ENCODE assay signal across 15 cellular contexts in the genomic region with DNA sequence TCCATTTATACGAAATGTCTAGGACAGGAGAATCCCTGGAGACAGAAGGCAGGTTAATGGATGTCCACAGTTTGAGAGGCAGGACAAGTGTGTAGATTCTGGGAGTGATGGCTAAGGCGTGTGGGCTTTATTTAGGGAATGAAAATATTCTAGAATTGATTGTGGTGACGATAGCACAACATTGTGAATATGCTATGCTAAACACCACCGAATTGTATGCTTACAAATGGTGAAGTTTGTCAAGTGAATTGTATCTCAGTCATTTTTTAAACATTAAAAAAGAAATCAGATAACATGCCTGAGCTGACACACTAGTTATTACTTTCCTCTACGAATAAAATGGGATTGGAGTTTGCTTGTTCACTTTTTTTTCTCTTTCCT. TPM values are rescaled to one million over a fixed set of nuclear protein-coding genes. Genes with fewer than 3 reads are reported as not detected.
A peak's percentile ranks its signal among the peaks of the same experiment; 100 is the strongest.
DNase-seq lines count a peak whose midpoint lies in the region; ATAC-seq, FAIRE-seq and TF ChIP-seq lines count a peak whose summit lies in the region.
"Had no signal": no experiment of that assay in that cellular context is flagged by ENCODE, and none has a peak within 500 bp of the region (broad histone marks: within the 10 kb centered on the region; RNA-seq: fewer than 3 reads in every experiment).

No MANE protein-coding gene starts in this region.

- TF ChIP-seq POLR2A in stomach (IDR thresholded peaks at IDR 0.05), result no peak
- TF ChIP-seq POLR2A in GM12892 (IDR thresholded peaks at IDR 0.05; ENCODE audit: low read depth, low read length), result no peak

- H3K27ac ChIP-seq in kidney (ENCODE audit: low read depth in 2 of 2, low read length in 2 of 2) (peak overlapping the region; percentile 88 to 90), stomach (peak overlapping the region; percentile 58 to 77 (median 67))
- H3K27ac ChIP-seq: ovary, upper lobe of left lung had no signal

- H3K4me1 Mint-ChIP-seq in activated CD8-positive, alpha-beta T cell treated with anti-CD3 and anti-CD28 coated beads, Interleukin-2, amount 10 ng/mL, durations not matched to agents 7 days and 5 days (ENCODE audit: low read depth), result peaks cover 15% of the 10 kb centered on the region
- H3K4me1 Mint-ChIP-seq in activated CD8-positive, alpha-beta T cell treated with anti-CD3 and anti-CD28 coated beads for 36 hours (ENCODE audit: low read depth), result peaks cover 8% of the 10 kb centered on the region
- H3K4me1 Mint-ChIP-seq in activated B cell treated with CpG ODN at 0.5 μM for 24 hours, result peaks cover 13% of the 10 kb centered on the region
- H3K4me1 Mint-ChIP-seq in glutamatergic neuron (ENCODE audit: low read depth, unreplicated experiment), result no peaks in the 10 kb centered on the region
- peaks cover 16% of the 10 kb centered on the region for H3K4me1 Mint-ChIP-seq in osteocyte (ENCODE audit: unreplicated experiment)

- H3K36me3 ChIP-seq in kidney (ENCODE audit: control insufficient read depth in 1 of 2, insufficient read depth in 2 of 2, low read length in 2 of 2), result peaks cover 17 to 18% of the 10 kb centered on the region in 2 donors
- H3K36me3 ChIP-seq in stomach, result peaks cover 20 to 53% (median 48%) of the 10 kb centered on the region in 4 donors
- H3K36me3 ChIP-seq: ovary had no signal

- TF ChIP-seq CTCF in activated CD8-positive, alpha-beta T cell treated with anti-CD3 and anti-CD28 coated beads for 36 hours (IDR thresholded peaks at IDR 0.05), result no peak
- TF ChIP-seq CTCF in activated B cell treated with CpG ODN at 0.5 μM for 24 hours (IDR thresholded peaks at IDR 0.05), result no peak
- no peak for TF ChIP-seq CTCF in kidney (IDR thresholded peaks at IDR 0.05; ENCODE audit: borderline replicate concordance, extremely low read depth, insufficient read depth)
- no peak for TF ChIP-seq CTCF in stomach (IDR thresholded peaks at IDR 0.05)
- no peak for TF ChIP-seq CTCF in glutamatergic neuron (IDR thresholded peaks at IDR 0.05; ENCODE audit: partially characterized antibody, unreplicated experiment)
- no peak for TF ChIP-seq CTCF in osteocyte (IDR thresholded peaks at IDR 0.05)

- no peak for DNase-seq in activated CD8-positive, alpha-beta T cell treated with anti-CD3 and anti-CD28 coated beads, Interleukin-2, amount 10 ng/mL, durations not matched to agents 7 days and 5 days
- no peak for DNase-seq in activated CD8-positive, alpha-beta T cell treated with anti-CD3 and anti-CD28 coated beads for 36 hours
- no peak for DNase-seq in activated B cell treated with CpG ODN at 0.5 μM for 24 hours
- DNase-seq in kidney, result no peak
- DNase-seq in stomach, result no peak
- no peak for DNase-seq in GM12892 (ENCODE audit: insufficient read length)
- no peak for DNase-seq in glutamatergic neuron
- no peak for DNase-seq in osteocyte (ENCODE audit: extremely low spot score, unreplicated experiment)
- DNase-seq: activated CD4-positive, alpha-beta T cell treated with anti-CD3 and anti-CD28 coated beads, Interleukin-2, amount 50 U/mL, for 48 hours; activated gamma-delta T cell treated with Interleukin-2 at 50 U/mL for 16 hours; IMR-90; ovary; SK-N-SH; upper lobe of left lung had no signal

- no peak for TF ChIP-seq EP300 in stomach (IDR thresholded peaks at IDR 0.05)

- no peak overlapping the region for H3K9ac ChIP-seq in kidney (ENCODE audit: low read length in 2 of 2)
- H3K9ac ChIP-seq: SK-N-SH had no signal

- no peak for FAIRE-seq in kidney (lab: Jason Lieb, UNC)
- FAIRE-seq in GM12892 (lab: Jason Lieb, UNC), result no peak

- H3K36me3 Mint-ChIP-seq in activated CD8-positive, alpha-beta T cell treated with anti-CD3 and anti-CD28 coated beads, Interleukin-2, amount 10 ng/mL, durations not matched to agents 7 days and 5 days (ENCODE audit: low read depth), result peaks cover 33% of the 10 kb centered on the region
- H3K36me3 Mint-ChIP-seq in activated CD8-positive, alpha-beta T cell treated with anti-CD3 and anti-CD28 coated beads for 36 hours (ENCODE audit: low read depth), result peaks cover 23% of the 10 kb centered on the region
- H3K36me3 Mint-ChIP-seq in activated B cell treated with CpG ODN at 0.5 μM for 24 hours (ENCODE audit: low read depth) (peaks cover 46% of the 10 kb centered on the region), glutamatergic neuron (ENCODE audit: unreplicated experiment) (peaks cover 7% of the 10 kb centered on the region), osteocyte (ENCODE audit: unreplicated experiment) (peaks cover 36% of the 10 kb centered on the region)

- POLR2A ChIA-PET in activated CD8-positive, alpha-beta T cell treated with anti-CD3 and anti-CD28 coated beads, Interleukin-2, amount 10 ng/mL, durations not matched to agents 7 days and 5 days (lab: Charles Lee), result interaction anchor here (0.6 kb wide), 1 partner anchor 14 kb away, joined by 3 read pairs; no protein-coding TSS in a partner anchor
- POLR2A ChIA-PET in activated CD8-positive, alpha-beta T cell treated with anti-CD3 and anti-CD28 coated beads for 36 hours (lab: Charles Lee), result interaction anchor here (1.4 to 1.6 kb wide), 2 partner anchors 18 to 103 kb away, joined by 3 read pairs; no protein-coding TSS in a partner anchor
- POLR2A ChIA-PET in activated B cell treated with CpG ODN at 0.5 μM for 24 hours (lab: Charles Lee), result interaction anchor here (2.1 kb wide), 1 partner anchor 49 kb away, joined by 6 read pairs; a partner anchor contains a TSS

- WGBS in stomach, 5 donors, result 45 to 59% (median 47%) methylated on average over 5 of the region's 5 CpGs

- no peaks in the 10 kb centered on the region for H3K9me3 Mint-ChIP-seq in activated CD8-positive, alpha-beta T cell treated with anti-CD3 and anti-CD28 coated beads, Interleukin-2, amount 10 ng/mL, durations not matched to agents 7 days and 5 days (ENCODE audit: insufficient read depth)
- no peaks in the 10 kb centered on the region for H3K9me3 Mint-ChIP-seq in activated CD8-positive, alpha-beta T cell treated with anti-CD3 and anti-CD28 coated beads for 36 hours
- no peaks in the 10 kb centered on the region for H3K9me3 Mint-ChIP-seq in activated B cell treated with CpG ODN at 0.5 μM for 24 hours
- H3K9me3 Mint-ChIP-seq in glutamatergic neuron (ENCODE audit: unreplicated experiment), result peaks cover 2% of the 10 kb centered on the region
- no peaks in the 10 kb centered on the region for H3K9me3 Mint-ChIP-seq in osteocyte (ENCODE audit: unreplicated experiment)

- no peaks in the 10 kb centered on the region for H3K9me3 ChIP-seq in kidney (ENCODE audit: control insufficient read depth in 1 of 2, low read length in 2 of 2)
- H3K9me3 ChIP-seq in stomach, result no peaks in the 10 kb centered on the region
- H3K9me3 ChIP-seq: ovary, SK-N-SH, upper lobe of left lung had no signal

- H3K27me3 Mint-ChIP-seq in activated CD8-positive, alpha-beta T cell treated with anti-CD3 and anti-CD28 coated beads, Interleukin-2, amount 10 ng/mL, durations not matched to agents 7 days and 5 days (ENCODE audit: low read depth), result no peaks in the 10 kb centered on the region
- H3K27me3 Mint-ChIP-seq in activated CD8-positive, alpha-beta T cell treated with anti-CD3 and anti-CD28 coated beads for 36 hours, result no peaks in the 10 kb centered on the region
- H3K27me3 Mint-ChIP-seq in activated B cell treated with CpG ODN at 0.5 μM for 24 hours (no peaks in the 10 kb centered on the region), glutamatergic neuron (ENCODE audit: unreplicated experiment) (peaks cover 4% of the 10 kb centered on the region), osteocyte (ENCODE audit: unreplicated experiment) (no peaks in the 10 kb centered on the region)

- no peaks in the 10 kb centered on the region for H3K27me3 ChIP-seq in stomach
- H3K27me3 ChIP-seq: ovary, upper lobe of left lung had no signal

- no peak for ATAC-seq in activated CD8-positive, alpha-beta T cell treated with anti-CD3 and anti-CD28 coated beads, Interleukin-2, amount 10 ng/mL, durations not matched to agents 7 days and 5 days
- ATAC-seq in activated CD8-positive, alpha-beta T cell treated with anti-CD3 and anti-CD28 coated beads for 36 hours, result no peak
- ATAC-seq in activated B cell treated with CpG ODN at 0.5 μM for 24 hours (ENCODE audit: low read depth), result no peak

- no peak overlapping the region for H3K4me3 Mint-ChIP-seq in activated CD8-positive, alpha-beta T cell treated with anti-CD3 and anti-CD28 coated beads, Interleukin-2, amount 10 ng/mL, durations not matched to agents 7 days and 5 days
- H3K4me3 Mint-ChIP-seq in activated CD8-positive, alpha-beta T cell treated with anti-CD3 and anti-CD28 coated beads for 36 hours, result no peak overlapping the region
- H3K4me3 Mint-ChIP-seq in activated B cell treated with CpG ODN at 0.5 μM for 24 hours (no peak overlapping the region), glutamatergic neuron (ENCODE audit: unreplicated experiment) (no peak overlapping the region), osteocyte (ENCODE audit: unreplicated experiment) (no peak overlapping the region)

- H3K4me3 ChIP-seq in kidney (ENCODE audit: low read length in 2 of 2), result peak overlapping the region in 1 of 2 donors; percentile 16
- no peak overlapping the region for H3K4me3 ChIP-seq in stomach
- H3K4me3 ChIP-seq: ovary, smooth muscle cell, upper lobe of left lung had no signal

- intact Hi-C loops in activated CD8-positive, alpha-beta T cell treated with anti-CD3 and anti-CD28 coated beads for 36 hours (cut with micrococcal nuclease), result no loop called here
- intact Hi-C loops in activated B cell treated with CpG ODN at 0.5 μM for 24 hours (cut with micrococcal nuclease), result no loop called here
- intact Hi-C loops in kidney (cut with DNase I), result no loop called here
- intact Hi-C loops in stomach (cut with DNase I; ENCODE audit: low total_unique reads), result loop anchor here (10.0 kb wide), 1 partner anchor 47 kb away; a partner anchor contains a TSS

- H3K4me1 ChIP-seq in kidney (ENCODE audit: control insufficient read depth in 1 of 2, insufficient read depth in 1 of 2, low read depth in 1 of 2, low read length in 2 of 2) (peaks cover 12 to 25% of the 10 kb centered on the region in 2 donors), stomach (peaks cover 7 to 37% (median 17%) of the 10 kb centered on the region in 4 donors)

- peak overlapping the region; percentile 3 for H3K27ac Mint-ChIP-seq in activated CD8-positive, alpha-beta T cell treated with anti-CD3 and anti-CD28 coated beads, Interleukin-2, amount 10 ng/mL, durations not matched to agents 7 days and 5 days
- H3K27ac Mint-ChIP-seq in activated CD8-positive, alpha-beta T cell treated with anti-CD3 and anti-CD28 coated beads for 36 hours, result no peak overlapping the region
- H3K27ac Mint-ChIP-seq in activated B cell treated with CpG ODN at 0.5 μM for 24 hours, result peak overlapping the region; percentile 6
- no peak overlapping the region for H3K27ac Mint-ChIP-seq in glutamatergic neuron (ENCODE audit: unreplicated experiment)
- no peak overlapping the region for H3K27ac Mint-ChIP-seq in osteocyte (ENCODE audit: unreplicated experiment)

- CTCF ChIA-PET in activated CD8-positive, alpha-beta T cell treated with anti-CD3 and anti-CD28 coated beads, Interleukin-2, amount 10 ng/mL, durations not matched to agents 7 days and 5 days (lab: Charles Lee), result no interaction called here
- CTCF ChIA-PET in activated CD8-positive, alpha-beta T cell treated with anti-CD3 and anti-CD28 coated beads for 36 hours (lab: Charles Lee), result no interaction called here
- CTCF ChIA-PET in activated B cell treated with CpG ODN at 0.5 μM for 24 hours (lab: Charles Lee), result no interaction called here

RNA-seq across cellular contexts. Expression of a gene that starts 5.4 kb away (rescaled TPM):
- 10 to 100 TPM; 30.1 to 34.4 TPM for total RNA-seq in activated CD8-positive, alpha-beta T cell treated with anti-CD3 and anti-CD28 coated beads, Interleukin-2, amount 10 ng/mL, durations not matched to agents 7 days and 5 days
- 10 to 100 TPM; 21.7 to 24.4 TPM for total RNA-seq in activated CD8-positive, alpha-beta T cell treated with anti-CD3 and anti-CD28 coated beads for 36 hours
- 54.3 and 63.2 TPM in 2 replicates for total RNA-seq in activated B cell treated with CpG ODN at 0.5 μM for 24 hours
- 60.8 TPM for total RNA-seq in kidney
- 70.9 TPM for polyA plus RNA-seq in kidney (ENCODE audit: insufficient read depth, low read depth, low replicate concordance)
- 10 to 100 TPM; 24.1 to 72.9 (median 51.1) TPM for total RNA-seq in stomach
- polyA plus RNA-seq in stomach, result 10 to 100 TPM; 27.0 to 42.9 (median 41.3) TPM
- 37.2 TPM for polyA plus RNA-seq in GM12892 (2012; ENCODE audit: missing spikeins)
- total RNA-seq in glutamatergic neuron (ENCODE audit: unreplicated experiment), result 18.4 TPM
- 31.9 and 32.3 TPM in 2 replicates for total RNA-seq in osteocyte

RNA-seq across cellular contexts. Expression of a gene that starts 49.0 kb away (rescaled TPM):
- total RNA-seq in activated CD8-positive, alpha-beta T cell treated with anti-CD3 and anti-CD28 coated beads, Interleukin-2, amount 10 ng/mL, durations not matched to agents 7 days and 5 days, result 10 to 100 TPM; 58.9 TPM
- total RNA-seq in activated CD8-positive, alpha-beta T cell treated with anti-CD3 and anti-CD28 coated beads for 36 hours, result 10 to 100 TPM; 62.3 to 67.8 TPM
- 143 and 163 TPM in 2 replicates for total RNA-seq in activated B cell treated with CpG ODN at 0.5 μM for 24 hours
- 59.5 TPM for total RNA-seq in kidney
- 23.8 TPM for polyA plus RNA-seq in kidney (ENCODE audit: insufficient read depth, low read depth, low replicate concordance)
- 100 to 1,000 TPM in 1 of 5 donors, 10 to 100 TPM in 4; 49.1 to 110 (median 92.1) TPM for total RNA-seq in stomach
- 10 to 100 TPM; 16.1 to 23.3 (median 20.0) TPM for polyA plus RNA-seq in stomach
- polyA plus RNA-seq in GM12892 (2012; ENCODE audit: missing spikeins), result 85.5 TPM
- total RNA-seq in glutamatergic neuron (ENCODE audit: unreplicated experiment), result 87.7 TPM
- total RNA-seq in osteocyte, result 69.6 and 79.6 TPM in 2 replicates

Comparison
In these comparisons a context has a peak if more than half of its experiments do, and no peak if none do; other contexts are left out.
1. H3K27ac Mint-ChIP-seq: peak in activated CD8-positive, alpha-beta T cell treated with anti-CD3 and anti-CD28 coated beads, Interleukin-2, amount 10 ng/mL, durations not matched to agents 7 days and 5 days (single experiment) and activated B cell treated with CpG ODN at 0.5 μM for 24 hours (single experiment); none in activated CD8-positive, alpha-beta T cell treated with anti-CD3 and anti-CD28 coated beads for 36 hours (single experiment), glutamatergic neuron (single experiment) and osteocyte (single experiment).